In genomic region chr22:47598864-47599263, GRCh38 we compare ENCODE assay signal across 25 cellular contexts.
"Had no signal": no experiment of that assay in that cellular context is flagged by ENCODE, and none has a peak within 500 bp of the region (broad histone marks: within the 10 kb centered on the region; RNA-seq: fewer than 3 reads in every experiment).

No MANE protein-coding gene starts in this region.

- H3K27me3 Mint-ChIP-seq: activated CD4-positive, alpha-beta T cell treated with anti-CD3 and anti-CD28 coated beads, Interleukin-2, amount 10 ng/mL, durations not matched to agents 24 days and 14 days had no signal

- H3K4me1 Mint-ChIP-seq: activated CD4-positive, alpha-beta T cell treated with anti-CD3 and anti-CD28 coated beads, Interleukin-2, amount 10 ng/mL, durations not matched to agents 24 days and 14 days; activated T-helper 17 cell treated with anti-CD3 and anti-CD28 coated beads, Interleukin-2, amount 50 U/mL, for 72 hours had no signal

- DNase-seq: activated CD4-positive, alpha-beta T cell treated with anti-CD3 and anti-CD28 coated beads, Interleukin-2, amount 10 ng/mL, durations not matched to agents 24 days and 14 days; activated CD4-positive, alpha-beta T cell treated with anti-CD3 and anti-CD28 coated beads, Interleukin-2, amount 50 U/mL, for 4 hours; activated CD8-positive, alpha-beta T cell treated with anti-CD3 and anti-CD28 coated beads for 36 hours; activated gamma-delta T cell treated with Interleukin-2 at 50 U/mL for 16 hours; activated naive CD4-positive, alpha-beta T cell treated with anti-CD3 and anti-CD28 coated beads for 36 hours; activated T-cell treated with anti-CD3 and anti-CD28 coated beads, Interleukin-2, amount 50 U/mL, for 1 hour; activated T-cell treated with anti-CD3 and anti-CD28 coated beads, Interleukin-2, amount 50 U/mL, for 72 hours; adrenal gland; body of pancreas; caudate nucleus; MM.1S; MV-4-11; NCI-H1092; NCI-H1436 treated with DMSO at 0.1 percent for 48 hours; NCI-H1694 treated with DMSO at 0.1 percent for 48 hours; NCI-H2029; NCI-H345; NCI-H524 treated with DMSO at 0.1 percent for 48 hours; SHP77; SJCRH30 had no signal

- H3K4me3 Mint-ChIP-seq: activated CD4-positive, alpha-beta T cell treated with anti-CD3 and anti-CD28 coated beads, Interleukin-2, amount 10 ng/mL, durations not matched to agents 24 days and 14 days; activated CD8-positive, alpha-beta T cell treated with anti-CD3 and anti-CD28 coated beads for 36 hours; activated naive CD4-positive, alpha-beta T cell treated with anti-CD3 and anti-CD28 coated beads for 36 hours; activated T-cell treated with anti-CD3 and anti-CD28 coated beads, Interleukin-2, amount 50 U/mL, for 72 hours; activated T-helper 17 cell treated with anti-CD3 and anti-CD28 coated beads, Interleukin-2, amount 50 U/mL, for 72 hours; T-helper 1 cell treated with Interleukin-12 subunit alpha and Interleukin-12 subunit beta and Interleukin-4 antibody, amounts not matched to agents 30 μg/mL and 1 μg/mL, for 36 hours; T-helper 2 cell treated with Interferon-gamma antibody and Interleukin-4, amounts not matched to agents 5 μg/mL and 100 μg/mL, for 36 hours had no signal

- ATAC-seq: activated CD8-positive, alpha-beta T cell treated with anti-CD3 and anti-CD28 coated beads for 36 hours; activated naive CD4-positive, alpha-beta T cell treated with anti-CD3 and anti-CD28 coated beads, Interleukin-2, amount 50 U/mL, for 72 hours; activated T-cell treated with anti-CD3 and anti-CD28 coated beads, Interleukin-2, amount 50 U/mL, for 72 hours; activated T-helper 17 cell treated with anti-CD3 and anti-CD28 coated beads, Interleukin-2, amount 50 U/mL, for 72 hours; body of pancreas; Panc1 had no signal

- H3K36me3 Mint-ChIP-seq: activated naive CD4-positive, alpha-beta T cell treated with anti-CD3 and anti-CD28 coated beads, Interleukin-2, amount 50 U/mL, for 72 hours had no signal

- H3K27ac Mint-ChIP-seq: activated CD4-positive, alpha-beta T cell treated with anti-CD3 and anti-CD28 coated beads, Interleukin-2, amount 10 ng/mL, durations not matched to agents 24 days and 14 days; activated CD8-positive, alpha-beta T cell treated with anti-CD3 and anti-CD28 coated beads for 36 hours; activated naive CD4-positive, alpha-beta T cell treated with anti-CD3 and anti-CD28 coated beads for 36 hours; activated naive CD4-positive, alpha-beta T cell treated with anti-CD3 and anti-CD28 coated beads, Interleukin-2, amount 50 U/mL, for 72 hours; activated T-cell treated with anti-CD3 and anti-CD28 coated beads, Interleukin-2, amount 50 U/mL, for 72 hours; activated T-helper 17 cell treated with anti-CD3 and anti-CD28 coated beads, Interleukin-2, amount 50 U/mL, for 72 hours; T-helper 1 cell treated with Interleukin-12 subunit alpha and Interleukin-12 subunit beta and Interleukin-4 antibody, amounts not matched to agents 30 μg/mL and 1 μg/mL, for 36 hours; T-helper 2 cell treated with Interferon-gamma antibody and Interleukin-4, amounts not matched to agents 5 μg/mL and 100 μg/mL, for 36 hours had no signal

- H3K9me3 Mint-ChIP-seq: activated CD4-positive, alpha-beta T cell treated with anti-CD3 and anti-CD28 coated beads, Interleukin-2, amount 10 ng/mL, durations not matched to agents 24 days and 14 days; activated CD8-positive, alpha-beta T cell treated with anti-CD3 and anti-CD28 coated beads for 36 hours; activated naive CD4-positive, alpha-beta T cell treated with anti-CD3 and anti-CD28 coated beads for 36 hours; activated naive CD4-positive, alpha-beta T cell treated with anti-CD3 and anti-CD28 coated beads, Interleukin-2, amount 50 U/mL, for 72 hours; activated T-helper 17 cell treated with anti-CD3 and anti-CD28 coated beads, Interleukin-2, amount 50 U/mL, for 72 hours; T-helper 1 cell treated with Interleukin-12 subunit alpha and Interleukin-12 subunit beta and Interleukin-4 antibody, amounts not matched to agents 30 μg/mL and 1 μg/mL, for 36 hours; T-helper 2 cell treated with Interferon-gamma antibody and Interleukin-4, amounts not matched to agents 5 μg/mL and 100 μg/mL, for 36 hours had no signal
